Comparison of ENCODE assay signal across 21 cellular contexts in genomic region chr9:92977279-92977678, GRCh38. TPM values are rescaled to one million over a fixed set of nuclear protein-coding genes. Genes with fewer than 3 reads are reported as not detected.
DNase-seq lines count a peak whose midpoint lies in the region; ATAC-seq lines count a peak whose summit lies in the region.
"Had no signal": no experiment of that assay in that cellular context is flagged by ENCODE, and none has a peak within 500 bp of the region (broad histone marks: within the 10 kb centered on the region; RNA-seq: fewer than 3 reads in every experiment).

No MANE protein-coding gene starts in this region.

- POLR2A ChIA-PET in activated CD8-positive, alpha-beta T cell treated with anti-CD3 and anti-CD28 coated beads, Interleukin-2, amount 10 ng/mL, durations not matched to agents 7 days and 5 days (lab: Charles Lee), result interaction anchor here (1.1 kb wide), 1 partner anchor 60 kb away, joined by 3 read pairs; no protein-coding TSS in a partner anchor

- intact Hi-C loops in activated naive CD4-positive, alpha-beta T cell treated with anti-CD3 and anti-CD28 coated beads for 36 hours (cut with micrococcal nuclease), result no loop called here

- CTCF ChIA-PET in activated naive CD4-positive, alpha-beta T cell treated with anti-CD3 and anti-CD28 coated beads for 36 hours (lab: Charles Lee), result no interaction called here
- CTCF ChIA-PET in activated CD8-positive, alpha-beta T cell treated with anti-CD3 and anti-CD28 coated beads, Interleukin-2, amount 10 ng/mL, durations not matched to agents 7 days and 5 days (lab: Charles Lee), result interaction anchor here (2.1 kb wide), 1 partner anchor 27 kb away, joined by 6 read pairs; no protein-coding TSS in a partner anchor

- no peak for DNase-seq in activated naive CD4-positive, alpha-beta T cell treated with anti-CD3 and anti-CD28 coated beads for 36 hours
- no peak for DNase-seq in activated naive CD4-positive, alpha-beta T cell (lab: John Stamatoyannopoulos, UW)
- DNase-seq in activated CD8-positive, alpha-beta T cell treated with anti-CD3 and anti-CD28 coated beads, Interleukin-2, amount 10 ng/mL, durations not matched to agents 7 days and 5 days, result no peak
- DNase-seq in memory B cell (ENCODE audit: low spot score in 2 of 2), result no peak
- no peak for DNase-seq in NCI-H1436 (lab: John Stamatoyannopoulos, UW)
- no peak for DNase-seq in EL
- DNase-seq in HPDE6-E6E7 (ENCODE audit: extremely low spot score), result no peak
- DNase-seq: COR-L47; erythroblast; NCI-H187 treated with DMSO at 0.1 percent for 48 hours; NCI-H510A; nucleus accumbens; retina; stimulated activated CD4-positive, alpha-beta T cell treated with anti-CD3 and anti-CD28 coated beads, Interleukin-12 subunit alpha, Interleukin-12 subunit beta, amount 100 ng/mL, for 4 hours; thyroid gland; WERI-Rb-1 had no signal

- H3K4me1 Mint-ChIP-seq in activated naive CD4-positive, alpha-beta T cell treated with anti-CD3 and anti-CD28 coated beads for 36 hours (ENCODE audit: low read depth), result peaks cover 88% of the 10 kb centered on the region
- peaks cover 80% of the 10 kb centered on the region for H3K4me1 Mint-ChIP-seq in activated CD8-positive, alpha-beta T cell treated with anti-CD3 and anti-CD28 coated beads, Interleukin-2, amount 10 ng/mL, durations not matched to agents 7 days and 5 days (ENCODE audit: low read depth)
- peaks cover 49% of the 10 kb centered on the region for H3K4me1 Mint-ChIP-seq in memory B cell

- H3K27ac Mint-ChIP-seq in activated naive CD4-positive, alpha-beta T cell treated with anti-CD3 and anti-CD28 coated beads for 36 hours, result peak overlapping the region; percentile 74
- H3K27ac Mint-ChIP-seq in activated CD8-positive, alpha-beta T cell treated with anti-CD3 and anti-CD28 coated beads, Interleukin-2, amount 10 ng/mL, durations not matched to agents 7 days and 5 days, result peak overlapping the region; percentile 48
- H3K27ac Mint-ChIP-seq in memory B cell, result peak overlapping the region; percentile 48
- H3K27ac Mint-ChIP-seq: stimulated activated memory B cell treated with anti-CD40 and anti-IgM and Interleukin-4, amounts not matched to agents 10 μg/mL and 1 μg/mL and 100 μg/mL, for 72 hours had no signal

- no peaks in the 10 kb centered on the region for H3K27me3 Mint-ChIP-seq in activated naive CD4-positive, alpha-beta T cell treated with anti-CD3 and anti-CD28 coated beads for 36 hours (ENCODE audit: low read depth)
- no peaks in the 10 kb centered on the region for H3K27me3 Mint-ChIP-seq in activated CD8-positive, alpha-beta T cell treated with anti-CD3 and anti-CD28 coated beads, Interleukin-2, amount 10 ng/mL, durations not matched to agents 7 days and 5 days (ENCODE audit: low read depth)
- no peaks in the 10 kb centered on the region for H3K27me3 Mint-ChIP-seq in memory B cell
- H3K27me3 Mint-ChIP-seq: stimulated activated memory B cell treated with anti-CD40 and anti-IgM and Interleukin-4, amounts not matched to agents 10 μg/mL and 1 μg/mL and 100 μg/mL, for 72 hours had no signal

- no peak overlapping the region for H3K4me3 Mint-ChIP-seq in activated naive CD4-positive, alpha-beta T cell treated with anti-CD3 and anti-CD28 coated beads for 36 hours
- no peak overlapping the region for H3K4me3 Mint-ChIP-seq in activated CD8-positive, alpha-beta T cell treated with anti-CD3 and anti-CD28 coated beads, Interleukin-2, amount 10 ng/mL, durations not matched to agents 7 days and 5 days
- H3K4me3 Mint-ChIP-seq in memory B cell, result no peak overlapping the region
- H3K4me3 Mint-ChIP-seq: stimulated activated memory B cell treated with anti-CD40 and anti-IgM and Interleukin-4, amounts not matched to agents 10 μg/mL and 1 μg/mL and 100 μg/mL, for 72 hours had no signal

- peaks cover 14% of the 10 kb centered on the region for H3K9me3 Mint-ChIP-seq in activated naive CD4-positive, alpha-beta T cell treated with anti-CD3 and anti-CD28 coated beads for 36 hours
- peaks cover 10% of the 10 kb centered on the region for H3K9me3 Mint-ChIP-seq in activated CD8-positive, alpha-beta T cell treated with anti-CD3 and anti-CD28 coated beads, Interleukin-2, amount 10 ng/mL, durations not matched to agents 7 days and 5 days (ENCODE audit: insufficient read depth)
- no peaks in the 10 kb centered on the region for H3K9me3 Mint-ChIP-seq in memory B cell
- H3K9me3 Mint-ChIP-seq: stimulated activated memory B cell treated with anti-CD40 and anti-IgM and Interleukin-4, amounts not matched to agents 10 μg/mL and 1 μg/mL and 100 μg/mL, for 72 hours had no signal

- H3K36me3 Mint-ChIP-seq in activated naive CD4-positive, alpha-beta T cell treated with anti-CD3 and anti-CD28 coated beads for 36 hours (ENCODE audit: low read depth), result peaks cover 57% of the 10 kb centered on the region
- H3K36me3 Mint-ChIP-seq in activated CD8-positive, alpha-beta T cell treated with anti-CD3 and anti-CD28 coated beads, Interleukin-2, amount 10 ng/mL, durations not matched to agents 7 days and 5 days (ENCODE audit: low read depth), result peaks cover 82% of the 10 kb centered on the region
- H3K36me3 Mint-ChIP-seq in memory B cell, result peaks cover 41% of the 10 kb centered on the region

- ATAC-seq in activated CD8-positive, alpha-beta T cell treated with anti-CD3 and anti-CD28 coated beads, Interleukin-2, amount 10 ng/mL, durations not matched to agents 7 days and 5 days, result no peak
- no peak for ATAC-seq in memory B cell (ENCODE audit: low read depth)
- ATAC-seq in GM21528 (IDR thresholded peaks at IDR 0.05; ENCODE audit: low FRiP score, unreplicated experiment), result no peak
- ATAC-seq: gastroesophageal sphincter; HepG2; stimulated activated memory B cell treated with anti-CD40 and anti-IgM and Interleukin-4, amounts not matched to agents 10 μg/mL and 1 μg/mL and 100 μg/mL, for 72 hours had no signal

RNA-seq across cellular contexts. Expression of gene FGD3, which starts 30.0 kb away (rescaled TPM):
- total RNA-seq in activated naive CD4-positive, alpha-beta T cell treated with anti-CD3 and anti-CD28 coated beads for 36 hours, result 10 to 100 TPM; 57.7 to 58.8 TPM
- 100 to 1,000 TPM; 104 to 107 TPM for total RNA-seq in activated CD8-positive, alpha-beta T cell treated with anti-CD3 and anti-CD28 coated beads, Interleukin-2, amount 10 ng/mL, durations not matched to agents 7 days and 5 days
- total RNA-seq: dermis microvascular lymphatic vessel endothelial cell had no signal
